In genomic region chr11:46952553-46952952, GRCh38 we compare ENCODE assay signal across 11 cellular contexts.
"Had no signal": no experiment of that assay in that cellular context is flagged by ENCODE, and none has a peak within 500 bp of the region (broad histone marks: within the 10 kb centered on the region; RNA-seq: fewer than 3 reads in every experiment).

No MANE protein-coding gene starts in this region.

- H3K27me3 ChIP-seq: ascending aorta, esophagus squamous epithelium, right atrium auricular region, SJCRH30, tibial nerve had no signal

- DNase-seq: esophagus squamous epithelium; glutamatergic neuron; posterior cingulate gyrus; SJCRH30; stimulated activated CD4-positive, alpha-beta T cell treated with anti-CD3 and anti-CD28 coated beads, Interleukin-4, amount 100 ng/mL, for 4 hours had no signal

- H3K4me3 ChIP-seq: ascending aorta, esophagus squamous epithelium, right atrium auricular region, SJCRH30, skin epidermis, tibial nerve had no signal

- H3K4me1 ChIP-seq: ascending aorta, right atrium auricular region, SJCRH30 had no signal

- H3K9me3 ChIP-seq: ascending aorta, esophagus squamous epithelium, right atrium auricular region, SJCRH30, tibial nerve had no signal

- H3K9me3 Mint-ChIP-seq: mesothelial cell of epicardium had no signal

- H3K36me3 ChIP-seq: ascending aorta, esophagus squamous epithelium, right atrium auricular region, SJCRH30, tibial nerve had no signal

- H3K4me3 Mint-ChIP-seq: activated naive CD8-positive, alpha-beta T cell; mesothelial cell of epicardium had no signal

- H3K27ac ChIP-seq: ascending aorta, esophagus squamous epithelium, right atrium auricular region, SJCRH30, skin epidermis, tibial nerve had no signal

- H3K27me3 Mint-ChIP-seq: activated naive CD8-positive, alpha-beta T cell had no signal

- H3K27ac Mint-ChIP-seq: activated naive CD8-positive, alpha-beta T cell; mesothelial cell of epicardium had no signal
